Comparison of ENCODE assay signal across 8 cellular contexts in the genomic region with DNA sequence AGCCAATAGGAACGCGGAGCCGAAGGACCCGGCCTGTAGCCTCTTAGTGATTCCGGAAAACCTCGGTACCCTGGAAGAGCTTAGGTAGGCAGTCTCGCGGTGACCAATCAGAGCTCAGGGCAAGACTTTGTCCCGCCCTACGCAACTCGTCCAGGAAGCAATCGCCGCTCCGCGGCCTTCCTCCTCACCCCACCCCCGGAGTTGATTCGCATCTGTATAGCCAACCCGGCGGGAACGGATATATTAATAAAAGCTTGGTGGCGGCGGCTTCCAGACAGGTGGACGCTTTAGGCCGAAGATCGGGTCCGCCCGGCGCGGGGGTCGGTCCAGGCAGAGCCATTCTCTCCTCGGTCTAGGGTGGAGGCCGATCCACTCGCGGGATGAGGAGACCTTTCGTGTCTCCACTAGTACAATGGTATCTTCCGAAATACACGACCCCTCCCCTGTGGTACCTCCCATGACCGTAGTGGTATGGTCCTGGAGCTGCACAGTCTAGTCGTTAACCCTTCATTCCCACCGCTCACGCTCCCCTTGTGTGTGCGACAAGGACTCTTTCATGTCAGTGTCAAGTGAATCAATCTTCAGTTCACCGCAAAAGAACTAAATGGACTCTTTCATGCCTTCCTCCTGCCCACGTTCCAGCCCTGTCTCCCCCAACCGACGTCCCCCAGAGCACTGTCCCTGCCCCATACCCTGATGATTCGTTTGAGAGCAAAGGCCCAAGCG. TPM values are rescaled to one million over a fixed set of nuclear protein-coding genes. Genes with fewer than 3 reads are reported as not detected.
DNase-seq lines count a peak whose midpoint lies in the region; ATAC-seq and TF ChIP-seq lines count a peak whose summit lies in the region.

No MANE protein-coding gene starts in this region.

- H4K20me1 ChIP-seq in OCI-LY1 (ENCODE audit: insufficient read depth, low read length), result no peaks in the 10 kb centered on the region

- peak overlapping the region; percentile 91 for H3K9ac ChIP-seq in HUES64 (ENCODE audit: low read depth, low read length)
- H3K9ac ChIP-seq in OCI-LY1 (ENCODE audit: low read length), result peak overlapping the region; percentile 94

- H3K4me3 ChIP-seq in HUES64 (ENCODE audit: low read length) (peak overlapping the region; percentile 91), OCI-LY1 (ENCODE audit: low read depth, low read length, poor library complexity, severe bottlenecking) (peak overlapping the region; percentile 81)

- peaks cover 5% of the 10 kb centered on the region; the same call in 1 of the 2 replicates for H3K4me1 ChIP-seq in HUES64 (ENCODE audit: insufficient read depth, low read length)
- peaks cover 24% of the 10 kb centered on the region for H3K4me1 ChIP-seq in OCI-LY1 (ENCODE audit: insufficient read depth, low read length, severe bottlenecking)

- H3K9me2 ChIP-seq in OCI-LY1 (ENCODE audit: low read depth, low read length), result no peaks in the 10 kb centered on the region

- H3K4me2 ChIP-seq in OCI-LY1 (ENCODE audit: low read length), result peak overlapping the region; percentile 97

- no peaks in the 10 kb centered on the region for H3K79me2 ChIP-seq in OCI-LY1 (ENCODE audit: insufficient read depth, low read length)

- peak overlapping the region; percentile 96 for H3K27ac ChIP-seq in HUES64 (ENCODE audit: low read depth, low read length)
- peak overlapping the region; percentile 97 for H3K27ac ChIP-seq in OCI-LY1 (ENCODE audit: low read depth, low read length, poor library complexity, severe bottlenecking)

- ATAC-seq in GM21447 (IDR thresholded peaks at IDR 0.05; ENCODE audit: unreplicated experiment), result peak; percentile 99

- DNase-seq in D341Med (ENCODE audit: low spot score) (peak; percentile 92), activated T-cell treated with anti-CD3 and anti-CD28 coated beads for 24 hours (ENCODE audit: low read depth) (peak; percentile 77), epidermal melanocyte (ENCODE audit: insufficient read length, low spot score) (peak; percentile 78), midbrain (lab: John Stamatoyannopoulos, UW) (peak; percentile 91)
- DNase-seq in stimulated activated CD8-positive, alpha-beta memory T cell treated with anti-CD3 and anti-CD28 coated beads, Interleukin-15, amount 100 ng/mL, for 48 hours (ENCODE audit: low read depth in 2 of 2), result peak; percentile 79 to 84

- no peak for TF ChIP-seq CTCF in OCI-LY1 (IDR thresholded peaks at IDR 0.05; ENCODE audit: low read length)

- H3K27me3 ChIP-seq in HUES64 (ENCODE audit: insufficient read depth, low read length), result no peaks in the 10 kb centered on the region
- H3K27me3 ChIP-seq in OCI-LY1 (ENCODE audit: insufficient read depth, low read length), result no peaks in the 10 kb centered on the region

- H2AFZ ChIP-seq in OCI-LY1 (ENCODE audit: low read length), result no peak overlapping the region

- no peaks in the 10 kb centered on the region for H3K36me3 ChIP-seq in HUES64 (ENCODE audit: insufficient read depth, low read length)
- no peaks in the 10 kb centered on the region for H3K36me3 ChIP-seq in OCI-LY1 (ENCODE audit: insufficient read depth, low read length)

- under 1% methylated on average over 48 of the region's 48 CpGs for WGBS in HUES64

- H3K9me3 ChIP-seq in HUES64 (ENCODE audit: insufficient read depth, low read depth, low read length) (no peaks in the 10 kb centered on the region), OCI-LY1 (ENCODE audit: low read length) (no peaks in the 10 kb centered on the region)

- H3F3A ChIP-seq in OCI-LY1 (ENCODE audit: insufficient read depth, low read length), result no peaks in the 10 kb centered on the region

RNA-seq across cellular contexts. Expression of a gene that starts 24.2 kb away (rescaled TPM):
- polyA plus RNA-seq in HUES64 (2013, experiment 1 of 2), result not detected
- not detected for polyA plus RNA-seq in HUES64 (2013, experiment 2 of 2)

RNA-seq across cellular contexts. Expression of a gene that starts 40.8 kb away (rescaled TPM):
- 12.5 TPM for polyA plus RNA-seq in HUES64 (2013, experiment 1 of 2)
- polyA plus RNA-seq in HUES64 (2013, experiment 2 of 2), result 13.1 TPM

RNA-seq across cellular contexts. Expression of a gene that starts 49.0 kb away (rescaled TPM):
- not detected for polyA plus RNA-seq in HUES64 (2013, experiment 1 of 2)
- not detected for polyA plus RNA-seq in HUES64 (2013, experiment 2 of 2)

RNA-seq across cellular contexts. Expression of a gene that starts 53.8 kb away (rescaled TPM):
- polyA plus RNA-seq in HUES64 (2013, experiment 1 of 2), result 0.20 TPM
- polyA plus RNA-seq in HUES64 (2013, experiment 2 of 2), result 0.76 TPM

Comparison
In these comparisons a context has a peak if more than half of its experiments do, and no peak if none do; other contexts are left out.
1. Peak in every context shown above with its lines: DNase-seq, ATAC-seq, H3K4me3 ChIP-seq and H3K27ac ChIP-seq.